ENCODE assay signal across 21 cellular contexts in the genomic region with DNA sequence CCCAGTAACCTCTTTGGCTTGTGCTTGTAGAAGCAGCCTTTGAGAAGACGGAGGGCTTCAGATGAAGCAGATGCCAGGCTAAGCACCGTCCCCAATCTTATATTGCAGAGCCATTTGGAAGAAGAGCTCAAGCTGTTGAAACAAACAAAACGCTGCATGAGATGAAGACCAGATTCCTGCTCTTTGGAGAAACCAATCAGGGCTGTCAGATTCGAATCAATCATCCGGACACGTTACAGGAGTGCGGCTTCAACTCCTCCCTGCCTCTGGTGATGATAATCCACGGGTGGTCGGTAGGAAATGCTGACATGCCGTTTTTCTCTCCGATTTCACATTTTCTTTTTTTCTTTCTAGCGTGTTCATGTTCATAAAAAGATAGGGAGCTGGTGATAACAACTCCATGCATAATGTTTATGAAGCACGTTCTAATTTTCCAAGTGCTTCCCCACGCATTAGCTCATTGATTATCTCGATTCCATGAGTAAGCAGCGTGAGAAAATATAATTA.
A peak's percentile ranks its signal among the peaks of the same experiment; 100 is the strongest.
DNase-seq lines count a peak whose midpoint lies in the region; ATAC-seq, FAIRE-seq and TF ChIP-seq lines count a peak whose summit lies in the region.
"Had no signal": no experiment of that assay in that cellular context is flagged by ENCODE, and none has a peak within 500 bp of the region (broad histone marks: within the 10 kb centered on the region; RNA-seq: fewer than 3 reads in every experiment).

No MANE protein-coding gene starts in this region.

- CTCF ChIA-PET in A549 (lab: Yijun Ruan, JAX) (interaction anchor here (1.1 kb wide), 1 partner anchor 233 kb away, joined by 3 read pairs; the partner anchor contains the start of gene MINDY2), IMR-90 (lab: Yijun Ruan, JAX) (interaction anchor here (0.6 kb wide), 1 partner anchor 228 kb away, joined by 3 read pairs; no protein-coding TSS in a partner anchor), K562 (lab: Yijun Ruan, JAX; ENCODE audit: low intra/inter-chr PET ratio) (no interaction called here)

- no peak overlapping the region for H2AK9ac ChIP-seq in IMR-90 (replicated peaks; ENCODE audit: low read depth, low read length, poor library complexity)

- no peak overlapping the region for H3K4me3 ChIP-seq in A549
- H3K4me3 ChIP-seq in IMR-90 (ENCODE audit: insufficient read depth, low read depth, low read length) = no peak overlapping the region
- no peak overlapping the region for H3K4me3 ChIP-seq in K562

- H2BK15ac ChIP-seq in IMR-90 (ENCODE audit: low read depth, low read length) = no peak overlapping the region

- POLR2A ChIA-PET in A549 (lab: Yijun Ruan, JAX) (no interaction called here), IMR-90 (lab: Charles Lee; ENCODE audit: unreplicated experiment) (no interaction called here), K562 (lab: Yijun Ruan, JAX) (interaction anchor here (1.0 to 1.2 kb wide), 3 partner anchors 10 to 771 kb away, joined by 3 read pairs; no protein-coding TSS in a partner anchor)

- no peak overlapping the region for H3K18ac ChIP-seq in IMR-90 (ENCODE audit: low read depth, low read length)

- H2AFZ ChIP-seq in IMR-90 (replicated peaks; ENCODE audit: low read length, poor library complexity) (no peak overlapping the region), K562 (ENCODE audit: low read depth, low read length) (peak overlapping the region; percentile 85)

- no peak overlapping the region for H3K56ac ChIP-seq in IMR-90 (ENCODE audit: extremely low read depth, insufficient read depth, low read length)

- no peak overlapping the region for H3K14ac ChIP-seq in IMR-90 (replicated peaks; ENCODE audit: low read depth, low read length)

- dilution Hi-C loops in IMR-90 (cut with HindIII; ENCODE audit: low sequenced_read_pairs, unreplicated experiment) = no loop called here

- no peak overlapping the region for H2BK5ac ChIP-seq in IMR-90 (ENCODE audit: low read depth, low read length, poor library complexity, severe bottlenecking)

- H3K9me1 ChIP-seq in IMR-90 (ENCODE audit: insufficient read depth, low read length) = no peaks in the 10 kb centered on the region
- no peaks in the 10 kb centered on the region for H3K9me1 ChIP-seq in K562 (ENCODE audit: control insufficient read depth, insufficient read depth, low read length)

- H3K9me3 ChIP-seq in A549 = no peaks in the 10 kb centered on the region
- no peaks in the 10 kb centered on the region for H3K9me3 ChIP-seq in IMR-90 (ENCODE audit: control insufficient read depth, insufficient read depth, low read length)
- no peaks in the 10 kb centered on the region for H3K9me3 ChIP-seq in K562 (replicated peaks; ENCODE audit: control insufficient read depth, insufficient read depth, low read depth, low read length)
- H3K9me3 ChIP-seq: Caco-2 had no signal

- TF ChIP-seq RAD21 in A549 (conservative IDR thresholded peaks at IDR 0.05 in 1 of 2, IDR thresholded peaks at IDR 0.05 in 1 of 2) (no peak), IMR-90 (IDR thresholded peaks at IDR 0.05; ENCODE audit: low read length) (no peak), K562 (CRISPR knock-in tag; conservative IDR thresholded peaks at IDR 0.05 in 1 of 2, IDR thresholded peaks at IDR 0.05 in 1 of 2) (no peak)

- DNase-seq in A549 (ENCODE audit: low read depth in 1 of 2, low spot score in 1 of 2) = no peak
- no peak for DNase-seq in IMR-90
- DNase-seq in K562 (ENCODE audit: extremely low read depth in 1 of 4, low spot score in 3 of 4) = peak in 2 of 4 experiments; percentile 27 to 30
- peak; percentile 17 for DNase-seq in sciatic nerve (ENCODE audit: low spot score)
- DNase-seq in stimulated activated CD4-positive, alpha-beta T cell treated with anti-CD3 and anti-CD28 coated beads, Interleukin-1b, Interleukin-23, amount 100 ng/mL, for 48 hours = no peak
- no peak for DNase-seq in GM12891 (ENCODE audit: insufficient read length, low spot score)
- DNase-seq: AML-193; Caco-2; CD4-positive, alpha-beta T cell; GOT3; H7; HFFc6 had no signal

- in situ Hi-C loops in IMR-90 (cut with MboI; ENCODE audit: low sequenced_read_pairs) (no loop called here), K562 (cut with MboI) (no loop called here)

- no peak overlapping the region for H4K5ac ChIP-seq in IMR-90 (ENCODE audit: low read depth, low read length)

- H2AK5ac ChIP-seq in IMR-90 (ENCODE audit: low read depth, low read length) = no peak overlapping the region

- no peaks in the 10 kb centered on the region for H3K36me3 ChIP-seq in IMR-90 (ENCODE audit: control insufficient read depth, insufficient read depth, low read length)
- no peaks in the 10 kb centered on the region for H3K36me3 ChIP-seq in K562 (ENCODE audit: control insufficient read depth, insufficient read depth, low read length)

- FAIRE-seq in A549 (lab: Jason Lieb, UNC) = no peak
- peak; percentile 71 for FAIRE-seq in K562 (lab: Jason Lieb, UNC)
- no peak for FAIRE-seq in GM12891 (lab: Jason Lieb, UNC)
- FAIRE-seq: A204.1, D721Med, G401.6, GM12892, GM18507, HTR-8/SVneo had no signal

- H3K4ac ChIP-seq in IMR-90 (ENCODE audit: low read depth, low read length) = no peak overlapping the region

- intact Hi-C loops in IMR-90 (cut with micrococcal nuclease) = no loop called here
- intact Hi-C loops in K562 (cut with micrococcal nuclease) = no loop called here
- intact Hi-C loops in sciatic nerve (cut with DNase I) = no loop called here

- no peaks in the 10 kb centered on the region for H3K79me2 ChIP-seq in K562 (ENCODE audit: control insufficient read depth, insufficient read depth, low read length)

- BruUV-seq in IMR-90 (replicated peaks; lab: Mats Ljungman, UMichigan) (no TSS peak), K562 (replicated peaks; lab: Mats Ljungman, UMichigan) (no TSS peak)

- TF ChIP-seq EP300 in A549 (IDR thresholded peaks at IDR 0.05) (no peak), K562 (IDR thresholded peaks at IDR 0.05; ENCODE audit: low read length) (no peak)

- H2BK120ac ChIP-seq in IMR-90 (ENCODE audit: low read depth, low read length) = no peak overlapping the region

- H3K23ac ChIP-seq in IMR-90 (ENCODE audit: low read depth, low read length) = no peak overlapping the region

- TF ChIP-seq POLR2A in A549 (IDR thresholded peaks at IDR 0.05; ENCODE audit: low read length) = no peak
- no peak for TF ChIP-seq POLR2A in IMR-90 (IDR thresholded peaks at IDR 0.05; ENCODE audit: low read depth, low read length)
- no peak for TF ChIP-seq POLR2A in K562 (conservative IDR thresholded peaks at IDR 0.05)
- no peak for TF ChIP-seq POLR2A in GM12891 (IDR thresholded peaks at IDR 0.05; ENCODE audit: low read depth, low read length)

- 78% methylated on average over 16 of the region's 16 CpGs for WGBS in A549 (ENCODE audit: missing lambda C conversion rate)
- whole genome bisulfite sequencing in IMR-90 (ENCODE audit: extremely low coverage in 2 of 2, insufficient read length in 1 of 2), 2 experiments = 39% methylated on average over 5 of the region's 16 CpGs; no CpG with 5 or more reads in 1 of the 2 experiments
- 8% methylated on average over 16 of the region's 16 CpGs for WGBS in K562 (ENCODE audit: insufficient coverage, low coverage, missing lambda C conversion rate)

- H3K9ac ChIP-seq in IMR-90 (ENCODE audit: low read depth, low read length) = no peak overlapping the region
- no peak overlapping the region for H3K9ac ChIP-seq in K562 (ENCODE audit: insufficient read depth in 1 of 2, low read depth in 2 of 2, low read length in 2 of 2)

- no peak for TF ChIP-seq CTCF in A549 (IDR thresholded peaks at IDR 0.05)
- TF ChIP-seq CTCF in IMR-90 (conservative IDR thresholded peaks at IDR 0.05; ENCODE audit: low read depth, low read length) = no peak
- no peak for TF ChIP-seq CTCF in K562 (IDR thresholded peaks at IDR 0.05 in 2 of 3, conservative IDR thresholded peaks at IDR 0.05 in 1 of 3; ENCODE audit: insufficient read depth in 2 of 3, low read depth in 1 of 3, low read length in 3 of 3)

- H3K27me3 ChIP-seq in IMR-90 (ENCODE audit: control insufficient read depth, insufficient read depth, low read length) = peaks cover 20% of the 10 kb centered on the region
- H3K27me3 ChIP-seq in K562 (ENCODE audit: control insufficient read depth in 2 of 2, insufficient read depth in 2 of 2, low read length in 2 of 2) = no peaks in the 10 kb centered on the region

- H4K8ac ChIP-seq in IMR-90 (ENCODE audit: low read depth in 2 of 2, low read length in 2 of 2) = no peak overlapping the region

- ATAC-seq in A549 (no peak), IMR-90 (ENCODE audit: low read depth) (no peak), K562 (peak; percentile 47), sciatic nerve (no peak), GM21576 (IDR thresholded peaks at IDR 0.05; ENCODE audit: unreplicated experiment) (no peak)
- ATAC-seq: HCT116 had no signal

- H2BK20ac ChIP-seq in IMR-90 (ENCODE audit: low read depth, low read length) = no peak overlapping the region

- H3K4me2 ChIP-seq in A549 = no peak overlapping the region
- no peak overlapping the region for H3K4me2 ChIP-seq in IMR-90 (ENCODE audit: low read depth, low read length)
- H3K4me2 ChIP-seq in K562 (ENCODE audit: insufficient read depth, low read length) = peak overlapping the region; percentile 19; the same call in 1 of the 2 replicates

- H3K4me1 ChIP-seq in A549 (no peaks in the 10 kb centered on the region; the same call in 2 of the 3 replicates), IMR-90 (ENCODE audit: control insufficient read depth, insufficient read depth, low read length) (no peaks in the 10 kb centered on the region), K562 (replicated peaks in 1 of 2; ENCODE audit: control insufficient read depth in 2 of 2, insufficient read depth in 2 of 2, low read length in 2 of 2) (peaks cover 9 to 10% of the 10 kb centered on the region in 2 experiments; a peak in 4 of 5 replicates)

- H4K91ac ChIP-seq in IMR-90 (ENCODE audit: insufficient read depth, low read depth, low read length) = no peak overlapping the region

- H3K79me1 ChIP-seq in IMR-90 (ENCODE audit: low read depth in 1 of 2, low read length in 2 of 2) = no peaks in the 10 kb centered on the region

- H3K27ac ChIP-seq in A549 = peak overlapping the region in 1 of 2 experiments; percentile 9; a peak in 1 of 6 replicates
- no peak overlapping the region for H3K27ac ChIP-seq in IMR-90 (ENCODE audit: insufficient read depth, low read length)
- H3K27ac ChIP-seq in K562 (ENCODE audit: extremely low read depth, low read depth, low read length) = no peak overlapping the region
- H3K27ac ChIP-seq: C4-2B had no signal

- no peaks in the 10 kb centered on the region for H4K20me1 ChIP-seq in IMR-90 (ENCODE audit: insufficient read depth, low read length)
- no peaks in the 10 kb centered on the region for H4K20me1 ChIP-seq in K562 (replicated peaks; ENCODE audit: control insufficient read depth, insufficient read depth, low read length)

TF ChIP-seq in A549, 52 proteins besides CTCF, POLR2A, EP300 and RAD21 (continues in another document):
- TF ChIP-seq ZNF302 (CRISPR knock-in tag; IDR thresholded peaks at IDR 0.05) (no peak), MAFK (IDR thresholded peaks at IDR 0.05; ENCODE audit: partially characterized antibody) (peak; percentile 92)

TF ChIP-seq in K562, 482 proteins besides CTCF, POLR2A, EP300 and RAD21 (continues in another document):
- TF ChIP-seq ZFX (CRISPR knock-in tag; IDR thresholded peaks at IDR 0.05) (no peak), MAFK (IDR thresholded peaks at IDR 0.05; ENCODE audit: low read length) (peak; percentile 89), PHF20 (IDR thresholded peaks at IDR 0.05; ENCODE audit: partially characterized antibody) (no peak)

TF ChIP-seq in GM12891, 5 proteins besides CTCF, POLR2A, EP300 and RAD21 (continues in another document):
- no peak for TF ChIP-seq POLR2AphosphoS5 (IDR thresholded peaks at IDR 0.05; ENCODE audit: low read depth, low read length)
- no peak for TF ChIP-seq POU2F2 (IDR thresholded peaks at IDR 0.05; ENCODE audit: low read depth, low read length)

Comparison
In these comparisons a context has a peak if more than half of its experiments do, and no peak if none do; other contexts are left out.
1. Of the 35 proteins assayed by ChIP-seq in both K562 and A549: peak only in K562: none; only in A549: none; in both: MAFK; in neither: 34.